ENCODE assay signal across 1 cellular context in genomic region chr12:70243510-70244331, GRCh38.
A peak's percentile ranks its signal among the peaks of the same experiment; 100 is the strongest.
TF ChIP-seq lines count a peak whose summit lies in the region.

No MANE protein-coding gene starts in this region.

TF ChIP-seq in K562, 482 proteins besides CTCF, POLR2A, EP300 and RAD21 (continued from another document and continues in another):
- TF ChIP-seq E4F1 (CRISPR knock-in tag; IDR thresholded peaks at IDR 0.05; ENCODE audit: borderline replicate concordance) = 0 out of 2 replicates have a peak, but pooled peaks have one; percentile 58
- 0 out of 2 replicates have a peak, but pooled peaks have one; percentile 24 for TF ChIP-seq NR2C1 (IDR thresholded peaks at IDR 0.05)
- TF ChIP-seq NR2C1 (tag; IDR thresholded peaks at IDR 0.05) = no peak
- TF ChIP-seq RBFOX2 (IDR thresholded peaks at IDR 0.05; ENCODE audit: low read depth, low read length) = peak; percentile 84
- no peak; the same call in 1 of the 2 replicates for TF ChIP-seq CBX1 (IDR thresholded peaks at IDR 0.05; ENCODE audit: low read depth)
- TF ChIP-seq VEZF1 (CRISPR knock-in tag; IDR thresholded peaks at IDR 0.05) = peak; percentile 95
- TF ChIP-seq CHD1 (IDR thresholded peaks at IDR 0.05; ENCODE audit: low read length) = peak; percentile 80
- peak; percentile 1; the same call in 1 of the 2 replicates for TF ChIP-seq GABPB1 (CRISPR knock-in tag; IDR thresholded peaks at IDR 0.05)
- TF ChIP-seq FOXP1 (CRISPR knock-in tag; IDR thresholded peaks at IDR 0.05) = no peak
- TF ChIP-seq RBBP5 (IDR thresholded peaks at IDR 0.05; ENCODE audit: borderline replicate concordance, insufficient read depth, low read length, poor library complexity, severe bottlenecking) = peak; percentile 81
- TF ChIP-seq SIN3A (IDR thresholded peaks at IDR 0.05; ENCODE audit: borderline replicate concordance in 2 of 2, control insufficient read depth in 1 of 2, low read depth in 2 of 2, low read length in 2 of 2) = no peak
- no peak for TF ChIP-seq ZNF766 (CRISPR knock-in tag; conservative IDR thresholded peaks at IDR 0.05)
- TF ChIP-seq POLR2G (IDR thresholded peaks at IDR 0.05; ENCODE audit: low read depth, low read length) = peak; percentile 58
- TF ChIP-seq KAT7 (CRISPR knock-in tag; IDR thresholded peaks at IDR 0.05; ENCODE audit: borderline replicate concordance) = peak; percentile 48; the same call in 1 of the 2 replicates
- TF ChIP-seq ZFX (CRISPR knock-in tag; IDR thresholded peaks at IDR 0.05) = peak; percentile 1; the same call in 1 of the 2 replicates
- TF ChIP-seq HMGN3 (IDR thresholded peaks at IDR 0.05; ENCODE audit: borderline replicate concordance, extremely low read depth, insufficient read length, low read depth, low read length) = no peak
- no peak for TF ChIP-seq SMARCA4 (IDR thresholded peaks at IDR 0.05)
- peak; percentile 34 for TF ChIP-seq RBM22 (IDR thresholded peaks at IDR 0.05; ENCODE audit: low read depth, low read length, poor library complexity, severe bottlenecking)
- TF ChIP-seq ARID4B (CRISPR knock-in tag; IDR thresholded peaks at IDR 0.05) = peak; percentile 11; the same call in 1 of the 2 replicates
- TF ChIP-seq TBP (optimal IDR thresholded peaks at IDR 0.05; ENCODE audit: low read depth, low read length) = peak; percentile 18
- TF ChIP-seq ZBTB17 (CRISPR knock-in tag; IDR thresholded peaks at IDR 0.05) = 0 out of 2 replicates have a peak, but pooled peaks have one; percentile 7
- TF ChIP-seq SMAD4 (CRISPR knock-in tag; conservative IDR thresholded peaks at IDR 0.05) = peak; percentile 39; the same call in 1 of the 2 replicates
- peak; percentile 39; the same call in 1 of the 2 replicates for TF ChIP-seq GTF2E2 (tag; IDR thresholded peaks at IDR 0.05)
- TF ChIP-seq SAP30 (IDR thresholded peaks at IDR 0.05; ENCODE audit: borderline replicate concordance, insufficient read depth, low read depth, low read length, poor library complexity, severe bottlenecking) = peak; percentile 73
- no peak for TF ChIP-seq ZNF224 (CRISPR knock-in tag; IDR thresholded peaks at IDR 0.05)
- TF ChIP-seq ZNF449 (CRISPR knock-in tag; IDR thresholded peaks at IDR 0.05) = 0 out of 2 replicates have a peak, but pooled peaks have one; percentile 13
- no peak for TF ChIP-seq BCLAF1 (IDR thresholded peaks at IDR 0.05; ENCODE audit: borderline replicate concordance in 1 of 2, control insufficient read depth in 1 of 2, low read depth in 2 of 2, low read length in 1 of 2)
- TF ChIP-seq MYC (IDR thresholded peaks at IDR 0.05; ENCODE audit: low read depth, low read length) = peak; percentile 9; the same call in 1 of the 2 replicates
- no peak for TF ChIP-seq MYC (CRISPR knock-in tag; IDR thresholded peaks at IDR 0.05; ENCODE audit: borderline replicate concordance, low read depth)
- TF ChIP-seq ZNF146 (CRISPR knock-in tag; IDR thresholded peaks at IDR 0.05; ENCODE audit: unreplicated experiment) = no peak
- no peak for TF ChIP-seq HNRNPH1 (optimal IDR thresholded peaks at IDR 0.05; ENCODE audit: low read depth, low read length)
- no peak for TF ChIP-seq HMG20A (CRISPR knock-in tag; conservative IDR thresholded peaks at IDR 0.05)
- 0 out of 2 replicates have a peak, but pooled peaks have one; percentile 0 for TF ChIP-seq CHD2 (IDR thresholded peaks at IDR 0.05; ENCODE audit: low read depth, low read length)
- 0 out of 4 replicates have a peak, but pooled peaks of 1 of the 2 experiments have one; percentile 28 for TF ChIP-seq MLLT1 (IDR thresholded peaks at IDR 0.05)
- TF ChIP-seq PHF8 (IDR thresholded peaks at IDR 0.05; ENCODE audit: borderline replicate concordance, low read length) = peak; percentile 34; the same call in 1 of the 2 replicates
- no peak for TF ChIP-seq TRIM24 (IDR thresholded peaks at IDR 0.05)
- peak; percentile 67; the same call in 1 of the 2 replicates for TF ChIP-seq NR2C2 (CRISPR knock-in tag; IDR thresholded peaks at IDR 0.05)
- TF ChIP-seq NR2C2 (tag; IDR thresholded peaks at IDR 0.05) = peak; percentile 99
- TF ChIP-seq BRD4 (IDR thresholded peaks at IDR 0.05) = 0 out of 2 replicates have a peak, but pooled peaks have one; percentile 46
- no peak for TF ChIP-seq POLR2B (IDR thresholded peaks at IDR 0.05; ENCODE audit: low read depth, partially characterized antibody)
- no peak for TF ChIP-seq FIP1L1 (IDR thresholded peaks at IDR 0.05; ENCODE audit: low read depth, low read length, poor library complexity, severe bottlenecking)
- 0 out of 2 replicates have a peak, but pooled peaks have one; percentile 16 for TF ChIP-seq ZNF592 (IDR thresholded peaks at IDR 0.05)
- peak; percentile 42 for TF ChIP-seq CCNT2 (IDR thresholded peaks at IDR 0.05; ENCODE audit: borderline replicate concordance, extremely low read depth, insufficient read length, low read depth, low read length)
- TF ChIP-seq FOXA1 (IDR thresholded peaks at IDR 0.05; ENCODE audit: borderline replicate concordance) = no peak
- 0 out of 2 replicates have a peak, but pooled peaks have one; percentile 15 for TF ChIP-seq BCOR (IDR thresholded peaks at IDR 0.05)
- TF ChIP-seq LCOR (CRISPR knock-in tag; IDR thresholded peaks at IDR 0.05) = 0 out of 2 replicates have a peak, but pooled peaks have one; percentile 37
